ENCODE assay signal across 23 cellular contexts in genomic region chr12:65266408-65266807, GRCh38.
"Had no signal": no experiment of that assay in that cellular context is flagged by ENCODE, and none has a peak within 500 bp of the region (broad histone marks: within the 10 kb centered on the region; RNA-seq: fewer than 3 reads in every experiment).

No MANE protein-coding gene starts in this region.

- H3K4me3 ChIP-seq: neural progenitor cell, ovary, psoas muscle, right lobe of liver, sigmoid colon, stomach, tibial artery, transverse colon, upper lobe of right lung, uterus had no signal

- DNase-seq: natural killer cell; occipital lobe; ovary; posterior cingulate gyrus; psoas muscle; right cardiac atrium; right lobe of liver; sigmoid colon; stimulated activated CD4-positive, alpha-beta T cell treated with anti-CD3 and anti-CD28 coated beads, Interleukin-15, amount 100 ng/mL, for 24 hours; stimulated activated CD4-positive, alpha-beta T cell treated with anti-CD3 and anti-CD28 coated beads, Interleukin-2, amount 100 ng/mL, for 24 hours; stimulated activated CD4-positive, alpha-beta T cell treated with anti-CD3 and anti-CD28 coated beads, Interleukin-2, amount 100 ng/mL, for 48 hours; stimulated activated CD4-positive, alpha-beta T cell treated with anti-CD3 and anti-CD28 coated beads, Interleukin-4, amount 100 ng/mL, for 24 hours; stimulated activated naive B cell treated with anti-CD40 and anti-IgM and Interleukin-4, amounts not matched to agents 10 μg/mL and 1 μg/mL and 100 μg/mL, for 72 hours; stimulated activated naive CD4-positive, alpha-beta T cell treated with Interleukin-2 at 50 U/mL for 16 hours; stomach; tibial artery; transverse colon; upper lobe of right lung; uterus had no signal

- H2AFZ ChIP-seq: neural progenitor cell, parathyroid adenoma had no signal

- H3K27ac ChIP-seq: neural progenitor cell, ovary, parathyroid adenoma, psoas muscle, right lobe of liver, sigmoid colon, stomach, tibial artery, transverse colon, upper lobe of right lung, uterus had no signal

- H3K4me2 ChIP-seq: neural progenitor cell had no signal

- ATAC-seq: natural killer cell; psoas muscle; right cardiac atrium; right lobe of liver; stimulated activated effector memory CD8-positive, alpha-beta T cell treated with anti-CD3 and anti-CD28 coated beads, Interleukin-12 subunit alpha, Interleukin-12 subunit beta, amount 100 ng/mL, for 72 hours; stimulated activated naive B cell treated with anti-CD40 and anti-IgM and Interleukin-4, amounts not matched to agents 10 μg/mL and 1 μg/mL and 100 μg/mL, for 72 hours; upper lobe of right lung had no signal

- H3K27me3 ChIP-seq: neural progenitor cell, ovary, right lobe of liver, sigmoid colon, stomach, tibial artery, transverse colon, upper lobe of right lung, uterus had no signal

- H3K9ac ChIP-seq: neural progenitor cell, parathyroid adenoma had no signal

- H3K9me3 ChIP-seq: ovary, psoas muscle, right lobe of liver, sigmoid colon, stomach, tibial artery, transverse colon, upper lobe of right lung, uterus had no signal

- H3K36me3 ChIP-seq: neural progenitor cell, ovary, right lobe of liver, sigmoid colon, stomach, tibial artery, transverse colon, upper lobe of right lung, uterus had no signal

- H3K4me1 ChIP-seq: neural progenitor cell, parathyroid adenoma, psoas muscle, right lobe of liver, sigmoid colon, stomach, tibial artery, transverse colon, upper lobe of right lung, uterus had no signal

- H3K79me2 ChIP-seq: parathyroid adenoma had no signal

- FAIRE-seq: small intestine had no signal
